In genomic region chr14:45526715-45527549, GRCh38 we compare ENCODE assay signal across 8 cellular contexts.
DNase-seq lines count a peak whose midpoint lies in the region; ATAC-seq and TF ChIP-seq lines count a peak whose summit lies in the region.

No MANE protein-coding gene starts in this region.

- H3K4me3 ChIP-seq in testis: no peak overlapping the region

- no peaks in the 10 kb centered on the region for H3K36me3 ChIP-seq in testis (ENCODE audit: low read depth, missing control alignments)

- DNase-seq in DMS153 (lab: John Stamatoyannopoulos, UW) (peak; percentile 59), LoVo (ENCODE audit: low spot score) (peak; percentile 20), RKO (ENCODE audit: low spot score) (peak; percentile 72), glomerular visceral epithelial cell (ENCODE audit: extremely low spot score) (peak; percentile 28), testis (peak; percentile 68)
- no peak for DNase-seq in effector memory CD8-positive, alpha-beta T cell
- DNase-seq in activated naive CD4-positive, alpha-beta T cell treated with Interleukin-2 at 50 U/mL for 16 hours: no peak

- 54 to 59% methylated on average over 12 to 14 of the region's 14 CpGs for WGBS in testis, 2 donors

- TF ChIP-seq POLR2A in testis (IDR thresholded peaks at IDR 0.05): no peak

- intact Hi-C loops in testis (cut with DNase I; ENCODE audit: low total_unique reads): no loop called here

- no peaks in the 10 kb centered on the region for H3K36me3 Mint-ChIP-seq in effector memory CD8-positive, alpha-beta T cell (ENCODE audit: insufficient read depth)

- peak in 2 of 3 experiments; percentile 33 to 43 for TF ChIP-seq CTCF in testis (IDR thresholded peaks at IDR 0.05)

- no peak overlapping the region for H3K27ac ChIP-seq in testis

- H3K4me3 Mint-ChIP-seq in effector memory CD8-positive, alpha-beta T cell: no peak overlapping the region

- H3K9me3 ChIP-seq in testis: no peaks in the 10 kb centered on the region

- H3K9me3 Mint-ChIP-seq in effector memory CD8-positive, alpha-beta T cell: peaks cover 7% of the 10 kb centered on the region in 2 donors

- no peaks in the 10 kb centered on the region for H3K4me1 ChIP-seq in testis

- H3K27me3 Mint-ChIP-seq in effector memory CD8-positive, alpha-beta T cell: no peaks in the 10 kb centered on the region

- no peak overlapping the region for H3K27ac Mint-ChIP-seq in effector memory CD8-positive, alpha-beta T cell

- H3K27me3 ChIP-seq in testis: no peaks in the 10 kb centered on the region

- ATAC-seq in GM21723 (IDR thresholded peaks at IDR 0.05; ENCODE audit: unreplicated experiment): peak; percentile 57
- no peak for ATAC-seq in effector memory CD8-positive, alpha-beta T cell (replicated peaks)

- H3K4me1 Mint-ChIP-seq in effector memory CD8-positive, alpha-beta T cell (ENCODE audit: low read depth in 2 of 2): no peaks in the 10 kb centered on the region

Comparison
In these comparisons a context has a peak if more than half of its experiments do, and no peak if none do; other contexts are left out.
1. DNase-seq: peak in DMS153 (single experiment), LoVo (single experiment), RKO (single experiment), glomerular visceral epithelial cell (single experiment) and testis (single experiment); none in effector memory CD8-positive, alpha-beta T cell (0 of 3) and activated naive CD4-positive, alpha-beta T cell treated with Interleukin-2 at 50 U/mL for 16 hours (single experiment).